ENCODE assay signal across 10 cellular contexts in the genomic region with DNA sequence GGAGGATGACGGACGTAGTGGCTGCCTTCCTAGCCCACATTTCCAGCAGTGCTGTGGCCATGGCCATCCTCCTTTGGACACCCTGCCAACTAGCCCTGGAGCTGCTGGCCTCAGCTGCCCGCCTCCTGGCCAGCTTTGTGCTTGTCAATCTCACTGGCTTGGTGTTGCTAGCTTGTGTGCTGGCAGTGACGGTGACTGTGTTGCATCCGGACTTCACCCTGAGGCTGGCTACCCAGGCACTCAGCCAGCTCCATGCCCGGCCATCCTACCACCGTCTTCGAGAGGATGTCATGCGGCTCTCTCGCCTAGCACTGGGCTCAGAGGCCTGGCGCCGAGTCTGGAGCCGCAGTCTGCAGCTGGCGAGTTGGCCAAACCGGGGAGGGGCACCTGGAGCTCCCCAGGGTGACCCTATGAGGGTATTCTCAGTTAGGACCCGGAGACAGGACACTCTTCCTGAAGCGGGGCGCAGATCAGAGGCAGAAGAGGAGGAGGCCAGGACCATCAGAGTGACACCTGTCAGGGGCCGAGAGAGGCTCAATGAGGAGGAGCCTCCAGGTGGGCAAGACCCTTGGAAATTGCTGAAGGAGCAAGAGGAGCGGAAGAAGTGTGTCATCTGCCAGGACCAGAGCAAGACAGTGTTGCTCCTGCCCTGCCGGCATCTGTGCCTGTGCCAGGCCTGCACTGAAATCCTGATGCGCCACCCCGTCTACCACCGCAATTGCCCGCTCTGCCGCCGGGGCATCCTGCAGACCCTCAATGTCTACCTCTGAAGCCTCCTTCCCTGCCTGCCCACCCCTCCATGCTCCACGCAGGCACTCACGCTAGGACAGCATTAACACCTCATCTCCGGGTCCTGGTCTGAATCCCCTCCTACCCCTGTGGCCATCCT. TPM values are rescaled to one million over a fixed set of nuclear protein-coding genes. Genes with fewer than 3 reads are reported as not detected.
DNase-seq lines count a peak whose midpoint lies in the region; ATAC-seq and TF ChIP-seq lines count a peak whose summit lies in the region.
"Had no signal": no experiment of that assay in that cellular context is flagged by ENCODE, and none has a peak within 500 bp of the region (broad histone marks: within the 10 kb centered on the region; RNA-seq: fewer than 3 reads in every experiment).

No MANE protein-coding gene starts in this region.

- no peak overlapping the region for H2AFZ ChIP-seq in HCT116 (ENCODE audit: low read depth, low read length, poor library complexity, severe bottlenecking)

- DNase-seq in 8988T (peak; percentile 27), HCT116 (ENCODE audit: low read depth, low spot score) (no peak), adipocyte (ENCODE audit: low read depth) (no peak), medulla oblongata (ENCODE audit: extremely low spot score) (peak; percentile 77), dermis blood vessel endothelial cell (no peak)
- DNase-seq: activated CD4-positive, alpha-beta T cell treated with anti-CD3 and anti-CD28 coated beads for 48 hours; NCI-H2081 had no signal

- H3K27me3 ChIP-seq in HCT116 (ENCODE audit: insufficient read depth, low read length) (no peaks in the 10 kb centered on the region), adipocyte (replicated peaks; ENCODE audit: control insufficient read depth, insufficient read depth, low read length) (no peaks in the 10 kb centered on the region)

- H3K4me2 ChIP-seq in HCT116 (ENCODE audit: low read length): peak overlapping the region; percentile 89

- H3K36me3 ChIP-seq in HCT116 (ENCODE audit: control insufficient read depth in 1 of 2, insufficient read depth in 2 of 2, low read length in 2 of 2): peaks cover 0 to 12% of the 10 kb centered on the region in 2 experiments; a peak in 2 of 4 replicates
- no peaks in the 10 kb centered on the region for H3K36me3 ChIP-seq in adipocyte (ENCODE audit: control insufficient read depth, insufficient read depth, low read length, severe bottlenecking)

- H3K9ac ChIP-seq in HCT116 (ENCODE audit: low read length) (peak overlapping the region; percentile 95; the same call in 1 of the 2 replicates), adipocyte (ENCODE audit: low read length) (no peak overlapping the region)

- H3K4me3 ChIP-seq in HCT116 (replicated peaks in 1 of 2; ENCODE audit: low read depth in 1 of 2, low read length in 2 of 2) (peak overlapping the region; percentile 84 to 95), adipocyte (ENCODE audit: low read length) (peak overlapping the region; percentile 90)

- no peak for TF ChIP-seq POLR2A in HCT116 (IDR thresholded peaks at IDR 0.05; ENCODE audit: borderline replicate concordance, extremely low read depth, insufficient read depth, insufficient read length)

- RAD21 ChIA-PET in HCT116 (lab: Charles Lee; ENCODE audit: low non-redundant PET in 1 of 2, low total read pairs in 2 of 2, uncharacterized antibody in 2 of 2, unreplicated experiment in 2 of 2): no interaction called here

- BruUV-seq in HCT116 (replicated peaks; lab: Mats Ljungman, UMichigan): no TSS peak

- no peak for TF ChIP-seq RAD21 in HCT116 (IDR thresholded peaks at IDR 0.05; ENCODE audit: low read depth)

- H3K9me3 ChIP-seq in HCT116 (ENCODE audit: control insufficient read depth in 1 of 2, insufficient read depth in 1 of 2, low read depth in 1 of 2, low read length in 2 of 2) (no peaks in the 10 kb centered on the region), adipocyte (ENCODE audit: control insufficient read depth, low read length) (no peaks in the 10 kb centered on the region)

- CTCF ChIA-PET in HCT116 (lab: Charles Lee): interaction anchor here (0.7 kb wide), 1 partner anchor 41 kb away, joined by 3 read pairs; no protein-coding TSS in a partner anchor

- no peak for TF ChIP-seq CTCF in HCT116 (IDR thresholded peaks at IDR 0.05 in 2 of 3, conservative IDR thresholded peaks at IDR 0.05 in 1 of 3; ENCODE audit: borderline replicate concordance in 1 of 3, insufficient read depth in 1 of 3, low read depth in 2 of 3, low read length in 2 of 3)

- H3K27ac ChIP-seq in HCT116 (ENCODE audit: low read depth, low read length): peak overlapping the region; percentile 73; the same call in 1 of the 2 replicates

- intact Hi-C loops in HCT116 (cut with micrococcal nuclease): no loop called here

- H3K79me2 ChIP-seq in HCT116 (ENCODE audit: insufficient read depth, low read length): peaks cover 30% of the 10 kb centered on the region

- no peak for ATAC-seq in HCT116
- no peak for ATAC-seq in GM19324 (IDR thresholded peaks at IDR 0.05; ENCODE audit: low FRiP score, unreplicated experiment)
- ATAC-seq in GM21717 (IDR thresholded peaks at IDR 0.05; ENCODE audit: unreplicated experiment): no peak
- ATAC-seq in GM19467 (IDR thresholded peaks at IDR 0.05; ENCODE audit: unreplicated experiment): no peak

- POLR2A ChIA-PET in HCT116 (lab: Charles Lee): interaction anchor here (0.6 kb wide), 1 partner anchor 233 kb away, joined by 3 read pairs; no protein-coding TSS in a partner anchor

- no peaks in the 10 kb centered on the region for H3K9me2 ChIP-seq in HCT116 (ENCODE audit: insufficient read depth)

- H3K4me1 ChIP-seq in HCT116 (ENCODE audit: control insufficient read depth in 1 of 2, insufficient read depth in 2 of 2, low read length in 2 of 2) (peaks cover 9 to 51% of the 10 kb centered on the region in 2 experiments), adipocyte (ENCODE audit: control insufficient read depth, insufficient read depth, low read length) (peaks cover 46% of the 10 kb centered on the region)

- H4K20me1 ChIP-seq in HCT116 (ENCODE audit: insufficient read depth): no peaks in the 10 kb centered on the region

TF ChIP-seq in HCT116, 20 proteins besides CTCF, POLR2A, EP300 and RAD21 (continues in another document):
- no peak for TF ChIP-seq SIN3A (IDR thresholded peaks at IDR 0.05; ENCODE audit: low read depth)
- TF ChIP-seq POLR2AphosphoS5 (IDR thresholded peaks at IDR 0.05; ENCODE audit: low read depth, low read length): no peak
- no peak for TF ChIP-seq CBX3 (IDR thresholded peaks at IDR 0.05; ENCODE audit: low read depth)
- TF ChIP-seq SP1 (IDR thresholded peaks at IDR 0.05; ENCODE audit: low read depth): no peak
- TF ChIP-seq, protein P1, sequence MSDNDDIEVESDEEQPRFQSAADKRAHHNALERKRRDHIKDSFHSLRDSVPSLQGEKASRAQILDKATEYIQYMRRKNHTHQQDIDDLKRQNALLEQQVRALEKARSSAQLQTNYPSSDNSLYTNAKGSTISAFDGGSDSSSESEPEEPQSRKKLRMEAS (IDR thresholded peaks at IDR 0.05): no peak
- TF ChIP-seq EGR1 (IDR thresholded peaks at IDR 0.05; ENCODE audit: low read depth): no peak
- no peak for TF ChIP-seq CEBPB (IDR thresholded peaks at IDR 0.05; ENCODE audit: low read depth)
- no peak for TF ChIP-seq TCF7L2 (IDR thresholded peaks at IDR 0.05; ENCODE audit: borderline replicate concordance, extremely low read depth, insufficient read depth, insufficient read length)
- TF ChIP-seq FOSL1 (IDR thresholded peaks at IDR 0.05; ENCODE audit: low read depth): no peak
- no peak for TF ChIP-seq EZH2phosphoT487 (IDR thresholded peaks at IDR 0.05; ENCODE audit: borderline replicate concordance)
- no peak for TF ChIP-seq ELF1 (IDR thresholded peaks at IDR 0.05; ENCODE audit: borderline replicate concordance, low read depth)
- TF ChIP-seq EZH2 (IDR thresholded peaks at IDR 0.05): no peak
- TF ChIP-seq, protein P2, sequence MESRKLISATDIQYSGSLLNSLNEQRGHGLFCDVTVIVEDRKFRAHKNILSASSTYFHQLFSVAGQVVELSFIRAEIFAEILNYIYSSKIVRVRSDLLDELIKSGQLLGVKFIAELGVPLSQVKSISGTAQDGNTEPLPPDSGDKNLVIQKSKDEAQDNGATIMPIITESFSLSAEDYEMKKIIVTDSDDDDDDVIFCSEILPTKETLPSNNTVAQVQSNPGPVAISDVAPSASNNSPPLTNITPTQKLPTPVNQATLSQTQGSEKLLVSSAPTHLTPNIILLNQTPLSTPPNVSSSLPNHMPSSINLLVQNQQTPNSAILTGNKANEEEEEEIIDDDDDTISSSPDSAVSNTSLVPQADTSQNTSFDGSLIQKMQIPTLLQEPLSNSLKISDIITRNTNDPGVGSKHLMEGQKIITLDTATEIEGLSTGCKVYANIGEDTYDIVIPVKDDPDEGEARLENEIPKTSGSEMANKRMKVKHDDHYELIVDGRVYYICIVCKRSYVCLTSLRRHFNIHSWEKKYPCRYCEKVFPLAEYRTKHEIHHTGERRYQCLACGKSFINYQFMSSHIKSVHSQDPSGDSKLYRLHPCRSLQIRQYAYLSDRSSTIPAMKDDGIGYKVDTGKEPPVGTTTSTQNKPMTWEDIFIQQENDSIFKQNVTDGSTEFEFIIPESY (IDR thresholded peaks at IDR 0.05; ENCODE audit: extremely low read depth, insufficient replicate concordance, low read length): no peak
- TF ChIP-seq SRF (IDR thresholded peaks at IDR 0.05; ENCODE audit: low read depth): no peak
- no peak for TF ChIP-seq JUND (IDR thresholded peaks at IDR 0.05)
- no peak for TF ChIP-seq ZNF274 (IDR thresholded peaks at IDR 0.05; ENCODE audit: low read depth, low read length)
- TF ChIP-seq, protein P3, sequence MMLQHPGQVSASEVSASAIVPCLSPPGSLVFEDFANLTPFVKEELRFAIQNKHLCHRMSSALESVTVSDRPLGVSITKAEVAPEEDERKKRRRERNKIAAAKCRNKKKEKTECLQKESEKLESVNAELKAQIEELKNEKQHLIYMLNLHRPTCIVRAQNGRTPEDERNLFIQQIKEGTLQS (IDR thresholded peaks at IDR 0.05): no peak
- TF ChIP-seq YY1 (IDR thresholded peaks at IDR 0.05; ENCODE audit: extremely low read depth, insufficient replicate concordance, low read depth, low read length): no peak
- TF ChIP-seq ZFX (IDR thresholded peaks at IDR 0.05): no peak

RNA-seq across cellular contexts. Expression of a gene that starts 1.6 kb away (rescaled TPM):
- total RNA-seq in HCT116 (2021; ENCODE audit: unreplicated experiment) (45.6 TPM), dermis blood vessel endothelial cell (3.2 and 16.8 TPM in 2 replicates)
- polyA plus RNA-seq in HCT116 (2012): 49.8 and 55.4 TPM in 2 replicates

RNA-seq across cellular contexts. Expression of a gene that starts 4.8 kb away (rescaled TPM):
- total RNA-seq in HCT116 (2021; ENCODE audit: unreplicated experiment): not detected
- not detected in 2 replicates for polyA plus RNA-seq in HCT116 (2012)
- 60.2 and 127 TPM in 2 replicates for total RNA-seq in dermis blood vessel endothelial cell

RNA-seq across cellular contexts. Expression of a gene that starts 10.6 kb away (rescaled TPM):
- total RNA-seq in HCT116 (2021; ENCODE audit: unreplicated experiment) (not detected), dermis blood vessel endothelial cell (not detected in 2 replicates)
- polyA plus RNA-seq in HCT116 (2012): not detected in 2 replicates

RNA-seq across cellular contexts. Expression of a gene that starts 19.0 kb away (rescaled TPM):
- total RNA-seq in HCT116 (2021; ENCODE audit: unreplicated experiment): 17.4 TPM
- 18.3 and 20.6 TPM in 2 replicates for polyA plus RNA-seq in HCT116 (2012)
- total RNA-seq in dermis blood vessel endothelial cell: 1,172 and 1,718 TPM in 2 replicates

RNA-seq across cellular contexts. Expression of a gene that starts 45.6 kb away (rescaled TPM):
- total RNA-seq in HCT116 (2021; ENCODE audit: unreplicated experiment) (5.0 TPM), dermis blood vessel endothelial cell (0.33 and 1.2 TPM in 2 replicates)
- polyA plus RNA-seq in HCT116 (2012): 3.6 and 4.0 TPM in 2 replicates

Comparison
In these comparisons a context has a peak if more than half of its experiments do, and no peak if none do; other contexts are left out.
1. DNase-seq: peak in 8988T (single experiment) and medulla oblongata (single experiment); none in HCT116 (single experiment), adipocyte (single experiment) and dermis blood vessel endothelial cell (single experiment).
2. RNA of a gene that starts 4.8 kb away (total RNA-seq): 60.2 to 127 TPM in dermis blood vessel endothelial cell; not detected in HCT116 (single experiment); every median in the first group is over 10 times any median in the second.